In the genomic region with DNA sequence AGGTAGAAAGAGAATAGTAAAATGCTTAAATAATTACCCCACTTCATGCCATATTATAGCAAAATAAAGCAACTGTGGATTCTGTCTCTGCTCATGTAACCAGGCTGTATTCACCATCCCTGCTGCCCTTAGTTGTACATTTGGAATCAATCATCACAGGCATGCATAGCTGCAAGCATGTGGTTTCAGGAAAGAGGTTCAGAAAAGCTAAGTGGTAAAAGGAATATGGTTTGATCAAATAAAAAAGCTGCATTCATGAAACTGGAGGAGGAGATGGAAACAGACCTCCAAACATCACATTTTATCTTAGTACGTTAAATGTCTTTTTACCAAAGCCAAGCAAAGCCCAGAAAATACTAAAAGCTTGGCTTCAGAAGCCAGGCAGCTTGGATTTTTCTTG, we compare ENCODE assay signal across 13 cellular contexts.
DNase-seq lines count a peak whose midpoint lies in the region; ATAC-seq and TF ChIP-seq lines count a peak whose summit lies in the region.
"Had no signal": no experiment of that assay in that cellular context is flagged by ENCODE, and none has a peak within 500 bp of the region (broad histone marks: within the 10 kb centered on the region; RNA-seq: fewer than 3 reads in every experiment).

No MANE protein-coding gene starts in this region.

- no peaks in the 10 kb centered on the region for H3K27me3 Mint-ChIP-seq in Calu3 (ENCODE audit: unreplicated experiment)

- H3K4me3 ChIP-seq in SK-N-SH (ENCODE audit: low read depth in 2 of 2, low read length in 1 of 2) = no peak overlapping the region
- H3K4me3 ChIP-seq: BLaER1 had no signal

- H3K9me3 ChIP-seq in SK-N-SH = no peaks in the 10 kb centered on the region
- H3K9me3 ChIP-seq: BLaER1 had no signal

- peak overlapping the region in 1 of 2 experiments; percentile 89; a peak in 2 of 4 replicates for H3K27ac ChIP-seq in SK-N-SH (ENCODE audit: low read depth in 2 of 2, low read length in 1 of 2)
- H3K27ac ChIP-seq: BLaER1 had no signal

- DNase-seq in SK-N-SH = peak; percentile 53
- DNase-seq in dedifferentiated amniotic fluid mesenchymal stem cell (ENCODE audit: extremely low spot score) = peak; percentile 22
- peak; percentile 41 for DNase-seq in fibroblast of peridontal ligament (ENCODE audit: extremely low read depth)
- no peak for DNase-seq in NCI-H2029 (lab: John Stamatoyannopoulos, UW)
- no peak for DNase-seq in Calu3
- no peak for DNase-seq in Right ventricle myocardium superior
- DNase-seq in DMS114 treated with DMSO at 0.1 percent for 48 hours (lab: John Stamatoyannopoulos, UW; ENCODE audit: unreplicated experiment) = no peak
- DNase-seq: DMS153, DMS79 treated with DMSO at 0.1 percent for 48 hours, EL, GOT3, H9 had no signal

- TF ChIP-seq EP300 in SK-N-SH (IDR thresholded peaks at IDR 0.05; ENCODE audit: borderline replicate concordance in 1 of 2, low read depth in 1 of 2, low read length in 1 of 2) = peak in 1 of 2 experiments; percentile 74; a peak in 2 of 4 replicates

- no peak overlapping the region for H3K9ac ChIP-seq in SK-N-SH
- H3K9ac ChIP-seq: BLaER1 had no signal

- no peaks in the 10 kb centered on the region for H3F3A ChIP-seq in SK-N-SH (replicated peaks; ENCODE audit: insufficient read depth)

- BruUV-seq in Calu3 (replicated peaks; lab: Mats Ljungman, UMichigan) = no TSS peak

- H3K4me1 Mint-ChIP-seq in Calu3 (ENCODE audit: low read depth, unreplicated experiment) = peaks cover 11% of the 10 kb centered on the region

- H3K9me2 ChIP-seq in SK-N-SH = no peaks in the 10 kb centered on the region

- no peaks in the 10 kb centered on the region for H3K27me3 ChIP-seq in SK-N-SH (ENCODE audit: insufficient read depth)
- H3K27me3 ChIP-seq: BLaER1 had no signal

- POLR2A ChIA-PET in SK-N-SH (lab: Yijun Ruan, JAX) = interaction anchor here (1.1 kb wide), 1 partner anchor 18 kb away, joined by 4 read pairs; no protein-coding TSS in a partner anchor

- no peak overlapping the region for H3K4me3 Mint-ChIP-seq in Calu3 (ENCODE audit: low read depth, unreplicated experiment)
- H3K4me3 Mint-ChIP-seq: H9 had no signal

- CTCF ChIA-PET in SK-N-SH (lab: Yijun Ruan, JAX) (interaction anchor here (1.0 to 1.3 kb wide), 3 partner anchors 12 to 75 kb away, joined by 3 to 4 read pairs (median 3); no protein-coding TSS in a partner anchor), Calu3 (lab: Charles Lee) (no interaction called here)

- H3K36me3 Mint-ChIP-seq in Calu3 (ENCODE audit: insufficient read depth, unreplicated experiment) = no peaks in the 10 kb centered on the region

- peak; percentile 36; the same call in 1 of the 2 replicates for TF ChIP-seq RAD21 in SK-N-SH (IDR thresholded peaks at IDR 0.05; ENCODE audit: low read length)

- H3K27ac Mint-ChIP-seq in Calu3 (ENCODE audit: unreplicated experiment) = no peak overlapping the region

- no peaks in the 10 kb centered on the region for H4K20me1 ChIP-seq in SK-N-SH (ENCODE audit: insufficient read depth)
- H4K20me1 ChIP-seq: BLaER1 had no signal

- H3K4me1 ChIP-seq in SK-N-SH (ENCODE audit: control insufficient read depth in 1 of 2, insufficient read depth in 2 of 2, low read depth in 1 of 2, low read length in 1 of 2) = peaks cover 0 to 16% of the 10 kb centered on the region in 2 experiments; a peak in 2 of 4 replicates
- H3K4me1 ChIP-seq: BLaER1 had no signal

- H2AFZ ChIP-seq in SK-N-SH (ENCODE audit: low read depth) = no peak overlapping the region

- ATAC-seq in Right ventricle myocardium superior (ENCODE audit: poor library complexity) = no peak

- intact Hi-C loops in Calu3 (cut with micrococcal nuclease; ENCODE audit: unreplicated experiment) (no loop called here), Right ventricle myocardium superior (cut with DNase I) (no loop called here)

- H3K4me2 ChIP-seq in SK-N-SH = no peak overlapping the region
- H3K4me2 ChIP-seq: BLaER1 had no signal

- 32% methylated on average over 1 of the region's 1 CpG for WGBS in SK-N-SH (ENCODE audit: low lambda C conversion rate)

- TF ChIP-seq CTCF in SK-N-SH (IDR thresholded peaks at IDR 0.05) (no peak), Calu3 (IDR thresholded peaks at IDR 0.05; ENCODE audit: unreplicated experiment) (no peak)

- H3K9me3 Mint-ChIP-seq in Calu3 (ENCODE audit: low read depth, unreplicated experiment) = peaks cover 4% of the 10 kb centered on the region
- H3K9me3 Mint-ChIP-seq: H9 had no signal

- H3K36me3 ChIP-seq in SK-N-SH (replicated peaks in 1 of 2; ENCODE audit: control insufficient read depth in 1 of 2, insufficient read depth in 2 of 2, low read length in 1 of 2) = no peaks in the 10 kb centered on the region
- H3K36me3 ChIP-seq: BLaER1 had no signal

- no peaks in the 10 kb centered on the region for H3K79me2 ChIP-seq in SK-N-SH (ENCODE audit: insufficient read depth)

TF ChIP-seq in SK-N-SH, 30 proteins besides CTCF, POLR2A, EP300 and RAD21 (continues in another document):
- TF ChIP-seq, protein P1, sequence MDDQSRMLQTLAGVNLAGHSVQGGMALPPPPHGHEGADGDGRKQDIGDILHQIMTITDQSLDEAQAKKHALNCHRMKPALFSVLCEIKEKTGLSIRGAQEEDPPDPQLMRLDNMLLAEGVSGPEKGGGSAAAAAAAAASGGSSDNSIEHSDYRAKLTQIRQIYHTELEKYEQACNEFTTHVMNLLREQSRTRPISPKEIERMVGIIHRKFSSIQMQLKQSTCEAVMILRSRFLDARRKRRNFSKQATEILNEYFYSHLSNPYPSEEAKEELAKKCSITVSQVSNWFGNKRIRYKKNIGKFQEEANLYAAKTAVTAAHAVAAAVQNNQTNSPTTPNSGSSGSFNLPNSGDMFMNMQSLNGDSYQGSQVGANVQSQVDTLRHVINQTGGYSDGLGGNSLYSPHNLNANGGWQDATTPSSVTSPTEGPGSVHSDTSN (IDR thresholded peaks at IDR 0.05) = peak; percentile 21; the same call in 1 of the 2 replicates
- TF ChIP-seq TCF12 (IDR thresholded peaks at IDR 0.05) = peak; percentile 76
- TF ChIP-seq GATA2 (CRISPR knock-in tag; IDR thresholded peaks at IDR 0.05) = peak; percentile 37; the same call in 1 of the 2 replicates
- TF ChIP-seq SIN3A (IDR thresholded peaks at IDR 0.05; ENCODE audit: borderline replicate concordance, low read depth, low read length) = no peak
- peak; percentile 77 for TF ChIP-seq CHD2 (IDR thresholded peaks at IDR 0.05; ENCODE audit: low read length, partially characterized antibody)
- no peak for TF ChIP-seq FOXJ3 (CRISPR knock-in tag; IDR thresholded peaks at IDR 0.05)
- peak; percentile 76 for TF ChIP-seq RCOR1 (IDR thresholded peaks at IDR 0.05; ENCODE audit: low read length)
- no peak for TF ChIP-seq MEF2A (IDR thresholded peaks at IDR 0.05; ENCODE audit: borderline replicate concordance, low read depth)
- TF ChIP-seq RFX5 (IDR thresholded peaks at IDR 0.05; ENCODE audit: low read length) = 0 out of 2 replicates have a peak, but pooled peaks have one; percentile 18
- TF ChIP-seq, protein P2, sequence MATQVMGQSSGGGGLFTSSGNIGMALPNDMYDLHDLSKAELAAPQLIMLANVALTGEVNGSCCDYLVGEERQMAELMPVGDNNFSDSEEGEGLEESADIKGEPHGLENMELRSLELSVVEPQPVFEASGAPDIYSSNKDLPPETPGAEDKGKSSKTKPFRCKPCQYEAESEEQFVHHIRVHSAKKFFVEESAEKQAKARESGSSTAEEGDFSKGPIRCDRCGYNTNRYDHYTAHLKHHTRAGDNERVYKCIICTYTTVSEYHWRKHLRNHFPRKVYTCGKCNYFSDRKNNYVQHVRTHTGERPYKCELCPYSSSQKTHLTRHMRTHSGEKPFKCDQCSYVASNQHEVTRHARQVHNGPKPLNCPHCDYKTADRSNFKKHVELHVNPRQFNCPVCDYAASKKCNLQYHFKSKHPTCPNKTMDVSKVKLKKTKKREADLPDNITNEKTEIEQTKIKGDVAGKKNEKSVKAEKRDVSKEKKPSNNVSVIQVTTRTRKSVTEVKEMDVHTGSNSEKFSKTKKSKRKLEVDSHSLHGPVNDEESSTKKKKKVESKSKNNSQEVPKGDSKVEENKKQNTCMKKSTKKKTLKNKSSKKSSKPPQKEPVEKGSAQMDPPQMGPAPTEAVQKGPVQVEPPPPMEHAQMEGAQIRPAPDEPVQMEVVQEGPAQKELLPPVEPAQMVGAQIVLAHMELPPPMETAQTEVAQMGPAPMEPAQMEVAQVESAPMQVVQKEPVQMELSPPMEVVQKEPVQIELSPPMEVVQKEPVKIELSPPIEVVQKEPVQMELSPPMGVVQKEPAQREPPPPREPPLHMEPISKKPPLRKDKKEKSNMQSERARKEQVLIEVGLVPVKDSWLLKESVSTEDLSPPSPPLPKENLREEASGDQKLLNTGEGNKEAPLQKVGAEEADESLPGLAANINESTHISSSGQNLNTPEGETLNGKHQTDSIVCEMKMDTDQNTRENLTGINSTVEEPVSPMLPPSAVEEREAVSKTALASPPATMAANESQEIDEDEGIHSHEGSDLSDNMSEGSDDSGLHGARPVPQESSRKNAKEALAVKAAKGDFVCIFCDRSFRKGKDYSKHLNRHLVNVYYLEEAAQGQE (IDR thresholded peaks at IDR 0.05; ENCODE audit: low read depth, low read length) = no peak
- TF ChIP-seq, protein P3, sequence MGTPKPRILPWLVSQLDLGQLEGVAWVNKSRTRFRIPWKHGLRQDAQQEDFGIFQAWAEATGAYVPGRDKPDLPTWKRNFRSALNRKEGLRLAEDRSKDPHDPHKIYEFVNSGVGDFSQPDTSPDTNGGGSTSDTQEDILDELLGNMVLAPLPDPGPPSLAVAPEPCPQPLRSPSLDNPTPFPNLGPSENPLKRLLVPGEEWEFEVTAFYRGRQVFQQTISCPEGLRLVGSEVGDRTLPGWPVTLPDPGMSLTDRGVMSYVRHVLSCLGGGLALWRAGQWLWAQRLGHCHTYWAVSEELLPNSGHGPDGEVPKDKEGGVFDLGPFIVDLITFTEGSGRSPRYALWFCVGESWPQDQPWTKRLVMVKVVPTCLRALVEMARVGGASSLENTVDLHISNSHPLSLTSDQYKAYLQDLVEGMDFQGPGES (IDR thresholded peaks at IDR 0.05; ENCODE audit: low read depth, low read length) = no peak
- peak; percentile 91 for TF ChIP-seq MXI1 (IDR thresholded peaks at IDR 0.05; ENCODE audit: low read depth, low read length)
- TF ChIP-seq, protein P4, sequence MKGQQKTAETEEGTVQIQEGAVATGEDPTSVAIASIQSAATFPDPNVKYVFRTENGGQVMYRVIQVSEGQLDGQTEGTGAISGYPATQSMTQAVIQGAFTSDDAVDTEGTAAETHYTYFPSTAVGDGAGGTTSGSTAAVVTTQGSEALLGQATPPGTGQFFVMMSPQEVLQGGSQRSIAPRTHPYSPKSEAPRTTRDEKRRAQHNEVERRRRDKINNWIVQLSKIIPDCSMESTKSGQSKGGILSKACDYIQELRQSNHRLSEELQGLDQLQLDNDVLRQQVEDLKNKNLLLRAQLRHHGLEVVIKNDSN (IDR thresholded peaks at IDR 0.05; ENCODE audit: borderline replicate concordance, low read depth) = no peak
- no peak for TF ChIP-seq YY1 (IDR thresholded peaks at IDR 0.05; ENCODE audit: low read depth)
- TF ChIP-seq JUND (IDR thresholded peaks at IDR 0.05) = no peak
- TF ChIP-seq TAF1 (IDR thresholded peaks at IDR 0.05; ENCODE audit: borderline replicate concordance, low read depth, low read length) = no peak
- TF ChIP-seq POLR2AphosphoS5 (IDR thresholded peaks at IDR 0.05; ENCODE audit: low read depth, low read length) = no peak; the same call in 1 of the 2 replicates

Comparison
In these comparisons a context has a peak if more than half of its experiments do, and no peak if none do; other contexts are left out.
1. DNase-seq: peak in SK-N-SH (single experiment), dedifferentiated amniotic fluid mesenchymal stem cell (single experiment) and fibroblast of peridontal ligament (single experiment); none in NCI-H2029 (single experiment), Calu3 (single experiment), Right ventricle myocardium superior (single experiment) and DMS114 treated with DMSO at 0.1 percent for 48 hours (single experiment).